Comparison of ENCODE assay signal across 18 cellular contexts in genomic region chr20:43529051-43529450, GRCh38. TPM values are rescaled to one million over a fixed set of nuclear protein-coding genes. Genes with fewer than 3 reads are reported as not detected.
DNase-seq lines count a peak whose midpoint lies in the region; ATAC-seq and TF ChIP-seq lines count a peak whose summit lies in the region.
"Had no signal": no experiment of that assay in that cellular context is flagged by ENCODE, and none has a peak within 500 bp of the region (broad histone marks: within the 10 kb centered on the region; RNA-seq: fewer than 3 reads in every experiment).

No MANE protein-coding gene starts in this region.

- H3K9me3 Mint-ChIP-seq in chondrocyte (ENCODE audit: low read depth) = peaks cover 5% of the 10 kb centered on the region
- H3K9me3 Mint-ChIP-seq: H9 had no signal

- DNase-seq in cardiac septum (ENCODE audit: low spot score) = peak; percentile 55
- no peak for DNase-seq in right cardiac atrium
- peak; percentile 28 for DNase-seq in chondrocyte (ENCODE audit: low spot score)
- peak; percentile 53 for DNase-seq in mesenteric fat pad (ENCODE audit: low spot score)
- DNase-seq in upper lobe of right lung = peak; percentile 13
- no peak for DNase-seq in NOMO-1 treated with dmso at 0.1 percent for 144 hours (lab: John Stamatoyannopoulos, UW; ENCODE audit: unreplicated experiment)
- no peak for DNase-seq in stimulated activated CD4-positive, alpha-beta T cell treated with anti-CD3 and anti-CD28 coated beads, Interleukin-12 subunit alpha, Interleukin-12 subunit beta, amount 100 ng/mL, for 4 hours
- DNase-seq: 8988T; Calu3; CD4-positive, alpha-beta memory T cell; DMS79 treated with DMSO at 0.1 percent for 48 hours; GF-D8; H9; IMR-90 had no signal

- ATAC-seq in right cardiac atrium (no peak), upper lobe of right lung (no peak), GM19324 (IDR thresholded peaks at IDR 0.05; ENCODE audit: low FRiP score, unreplicated experiment) (no peak)

- WGBS in right cardiac atrium = 89% methylated on average over 5 of the region's 5 CpGs

- no peaks in the 10 kb centered on the region for H3K27me3 Mint-ChIP-seq in chondrocyte (ENCODE audit: low read depth)

- H3K27ac Mint-ChIP-seq in chondrocyte (ENCODE audit: unreplicated experiment) = no peak overlapping the region
- H3K27ac Mint-ChIP-seq: CD14-positive monocyte had no signal

- intact Hi-C loops in cardiac septum (cut with DNase I) (no loop called here), right cardiac atrium (cut with DNase I) (no loop called here), upper lobe of right lung (cut with DNase I) (no loop called here)

- H3K4me3 ChIP-seq in right cardiac atrium (ENCODE audit: low read length) (no peak overlapping the region), upper lobe of right lung (no peak overlapping the region)
- H3K4me3 ChIP-seq: BLaER1 had no signal

- peaks cover 2% of the 10 kb centered on the region for H3K36me3 Mint-ChIP-seq in chondrocyte (ENCODE audit: low read depth)

- H3K4me3 Mint-ChIP-seq in chondrocyte (ENCODE audit: unreplicated experiment) = no peak overlapping the region
- H3K4me3 Mint-ChIP-seq: CD14-positive monocyte; CD4-positive, alpha-beta memory T cell; H9 had no signal

- no peaks in the 10 kb centered on the region for H3K4me1 ChIP-seq in right cardiac atrium (ENCODE audit: control insufficient read depth, insufficient read depth, low read length)
- H3K4me1 ChIP-seq in upper lobe of right lung = no peaks in the 10 kb centered on the region
- H3K4me1 ChIP-seq: BLaER1 had no signal

- no peaks in the 10 kb centered on the region for H3K36me3 ChIP-seq in upper lobe of right lung

- H3K9me3 ChIP-seq in right cardiac atrium (ENCODE audit: control insufficient read depth, low read length) (no peaks in the 10 kb centered on the region), upper lobe of right lung (no peaks in the 10 kb centered on the region)
- H3K9me3 ChIP-seq: BLaER1 had no signal

- H3K27me3 ChIP-seq in right cardiac atrium (ENCODE audit: control insufficient read depth, insufficient read depth) (no peaks in the 10 kb centered on the region), upper lobe of right lung (no peaks in the 10 kb centered on the region)
- H3K27me3 ChIP-seq: BLaER1 had no signal

- H3K27ac ChIP-seq in right cardiac atrium (ENCODE audit: low read length) (no peak overlapping the region), upper lobe of right lung (no peak overlapping the region)
- H3K27ac ChIP-seq: BLaER1 had no signal

- no peak for TF ChIP-seq CTCF in chondrocyte (IDR thresholded peaks at IDR 0.05)
- TF ChIP-seq CTCF in upper lobe of right lung (IDR thresholded peaks at IDR 0.05) = no peak

- H3K4me1 Mint-ChIP-seq in chondrocyte (ENCODE audit: low read depth) = no peaks in the 10 kb centered on the region
- H3K4me1 Mint-ChIP-seq: CD14-positive monocyte, H9 had no signal

RNA-seq across cellular contexts. Expression of gene L3MBTL1, which starts 21.6 kb away (rescaled TPM):
- total RNA-seq in cardiac septum = 7.9 TPM
- total RNA-seq in right cardiac atrium = 1 to 10 TPM; 5.0 to 6.1 (median 6.1) TPM
- 4.4 TPM for polyA plus RNA-seq in right cardiac atrium
- 11.2 to 17.0 TPM (median 11.6 TPM) in 3 replicates for total RNA-seq in chondrocyte
- 8.4 TPM for total RNA-seq in mesenteric fat pad
- 12.9 TPM for total RNA-seq in upper lobe of right lung

RNA-seq across cellular contexts. Expression of gene SGK2, which starts 29.8 kb away (rescaled TPM):
- 0.70 TPM for total RNA-seq in cardiac septum
- total RNA-seq in right cardiac atrium = 1 to 10 TPM in 1 of 4 donors, under 1 TPM in 2, not detected in 1; 0.21 to 2.9 (median 0.23) TPM
- 3.6 TPM for polyA plus RNA-seq in right cardiac atrium
- total RNA-seq in chondrocyte = 0.45 to 2.1 TPM (median 0.54 TPM) in 3 replicates
- total RNA-seq in mesenteric fat pad = 14.0 TPM
- total RNA-seq in upper lobe of right lung = 1.7 TPM
- total RNA-seq: H1, H9 had no signal
- polyA plus RNA-seq: CD14-positive monocyte; CD4-positive, alpha-beta memory T cell had no signal

Comparison
In these comparisons a context has a peak if more than half of its experiments do, and no peak if none do; other contexts are left out.
1. DNase-seq: peak in cardiac septum (single experiment), chondrocyte (single experiment), mesenteric fat pad (single experiment) and upper lobe of right lung (single experiment); none in right cardiac atrium (0 of 3), NOMO-1 treated with dmso at 0.1 percent for 144 hours (single experiment) and stimulated activated CD4-positive, alpha-beta T cell treated with anti-CD3 and anti-CD28 coated beads, Interleukin-12 subunit alpha, Interleukin-12 subunit beta, amount 100 ng/mL, for 4 hours (single experiment).